In genomic region chr7:47100815-47101435, GRCh38 we compare ENCODE assay signal across 8 cellular contexts.
DNase-seq lines count a peak whose midpoint lies in the region; ATAC-seq and TF ChIP-seq lines count a peak whose summit lies in the region.

No MANE protein-coding gene starts in this region.

- ATAC-seq in HG03469 (IDR thresholded peaks at IDR 0.05; ENCODE audit: unreplicated experiment) (peak; percentile 50), GM18520 (IDR thresholded peaks at IDR 0.05; ENCODE audit: unreplicated experiment) (no peak), HG03521 (IDR thresholded peaks at IDR 0.05; ENCODE audit: unreplicated experiment) (no peak)

- H3K36me3 Mint-ChIP-seq in type B pancreatic cell, result no peaks in the 10 kb centered on the region

- no peaks in the 10 kb centered on the region for H3K27me3 Mint-ChIP-seq in type B pancreatic cell

- H3K9me3 Mint-ChIP-seq in type B pancreatic cell, result no peaks in the 10 kb centered on the region

- H3K27ac Mint-ChIP-seq in type B pancreatic cell, result no peak overlapping the region

- peak; percentile 5 for DNase-seq in SHP77 treated with DMSO at 0.1 percent for 48 hours (lab: John Stamatoyannopoulos, UW)
- peak; percentile 38 for DNase-seq in foreskin melanocyte
- no peak for DNase-seq in type B pancreatic cell (ENCODE audit: extremely low spot score, unreplicated experiment)
- no peak for DNase-seq in GM19240 (ENCODE audit: insufficient read length, low spot score)

- no peak overlapping the region for H3K4me3 Mint-ChIP-seq in type B pancreatic cell

- TF ChIP-seq CTCF in C4-2B (conservative IDR thresholded peaks at IDR 0.05), result peak; percentile 88
- peak; percentile 73 for TF ChIP-seq CTCF in type B pancreatic cell (conservative IDR thresholded peaks at IDR 0.05)

- H3K27ac ChIP-seq in C4-2B, result no peak overlapping the region

- H3K4me1 Mint-ChIP-seq in type B pancreatic cell (ENCODE audit: unreplicated experiment), result no peaks in the 10 kb centered on the region

Comparison
In these comparisons a context has a peak if more than half of its experiments do, and no peak if none do; other contexts are left out.
1. DNase-seq: peak in SHP77 treated with DMSO at 0.1 percent for 48 hours (single experiment) and foreskin melanocyte (single experiment); none in type B pancreatic cell (single experiment) and GM19240 (single experiment).